In genomic region chrX:126819429-126819828, GRCh38 we compare ENCODE assay signal across 35 cellular contexts. TPM values are rescaled to one million over a fixed set of nuclear protein-coding genes. Genes with fewer than 3 reads are reported as not detected.
"Had no signal": no experiment of that assay in that cellular context is flagged by ENCODE, and none has a peak within 500 bp of the region (broad histone marks: within the 10 kb centered on the region; RNA-seq: fewer than 3 reads in every experiment).

A gene with protein sequence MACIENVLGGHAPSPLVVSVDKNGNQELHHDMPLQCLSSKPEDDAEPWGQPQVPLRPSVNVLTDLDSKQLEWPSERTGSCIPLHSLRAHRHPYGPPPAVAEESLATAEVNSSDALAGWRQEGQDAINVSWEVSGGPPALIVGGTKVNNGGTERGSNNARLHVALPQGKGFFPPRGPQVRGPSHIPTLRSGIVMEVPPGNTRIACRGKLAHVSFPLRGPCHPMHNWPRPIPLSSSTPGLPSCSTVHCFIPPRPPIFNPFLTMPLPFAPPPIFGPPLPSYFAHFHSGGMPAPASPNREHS (plus strand): TSS chrX:126819729. CDS start chrX:126819844, 115 bp downstream.

- H3K36me3 ChIP-seq: gastrocnemius medialis, ovary, right lobe of liver, spleen, tibial artery had no signal

- H2AFZ ChIP-seq: hepatocyte had no signal

- H3K27ac ChIP-seq: epithelial cell of prostate, gastrocnemius medialis, hepatocyte, ovary, right lobe of liver, testis, tibial artery had no signal

- H3K27me3 Mint-ChIP-seq: dendritic cell treated with granulocyte-macrophage colony-stimulating factor and Interleukin-4, amounts not matched to agents 40 ng/mL and 50 ng/mL, for 4 days; naive B cell; natural killer cell treated with Interleukin-12 subunit alpha and Interleukin-12 subunit beta and Interleukin-15 and Interleukin-18, amount 100 ng/mL, for 72 hours; stimulated activated memory B cell treated with anti-CD40 and anti-IgM and Interleukin-4, amounts not matched to agents 10 μg/mL and 1 μg/mL and 100 μg/mL, for 72 hours; type B pancreatic cell had no signal

- H3K4me3 ChIP-seq: gastrocnemius medialis, hepatocyte, mucosa of descending colon, ovary, right lobe of liver, spleen, testis, tibial artery had no signal

- H3K9me3 Mint-ChIP-seq: dendritic cell treated with granulocyte-macrophage colony-stimulating factor and Interleukin-4, amounts not matched to agents 40 ng/mL and 50 ng/mL, for 4 days; natural killer cell treated with Interleukin-12 subunit alpha and Interleukin-12 subunit beta and Interleukin-15 and Interleukin-18, amount 100 ng/mL, for 72 hours; stimulated activated memory B cell treated with anti-CD40 and anti-IgM and Interleukin-4, amounts not matched to agents 10 μg/mL and 1 μg/mL and 100 μg/mL, for 72 hours; type B pancreatic cell had no signal

- H3K27me3 ChIP-seq: gastrocnemius medialis, hepatocyte, ovary, right lobe of liver, spleen, testis, tibial artery had no signal

- DNase-seq: cerebellar nuclear complex; effector CD8-positive, alpha-beta T cell; endodermal cell; foreskin fibroblast; gastrocnemius medialis; head of caudate nucleus; kidney; mesenchymal stem cell; mucosa of descending colon; naive B cell; occipital lobe; ovary; posterior cingulate gyrus; retina; right lobe of liver; spleen; stimulated activated CD4-positive, alpha-beta T cell treated with anti-CD3 and anti-CD28 coated beads, Interleukin-4, amount 100 ng/mL, for 4 hours; stimulated activated naive CD8-positive, alpha-beta T cell treated with anti-CD3 and anti-CD28 coated beads, Interleukin-15, Interleukin-2, amounts not matched to agents 100 U/mL and 50 U/mL, for 24 hours; substantia nigra; testis; tibial artery had no signal

- H3K4me1 Mint-ChIP-seq: endodermal cell; naive B cell; stimulated activated memory B cell treated with anti-CD40 and anti-IgM and Interleukin-4, amounts not matched to agents 10 μg/mL and 1 μg/mL and 100 μg/mL, for 72 hours had no signal

- H3K27ac Mint-ChIP-seq: dendritic cell treated with granulocyte-macrophage colony-stimulating factor and Interleukin-4, amounts not matched to agents 40 ng/mL and 50 ng/mL, for 4 days; endodermal cell; mesothelial cell of epicardium; natural killer cell treated with Interleukin-12 subunit alpha and Interleukin-12 subunit beta and Interleukin-15 and Interleukin-18, amount 100 ng/mL, for 72 hours; stimulated activated memory B cell treated with anti-CD40 and anti-IgM and Interleukin-4, amounts not matched to agents 10 μg/mL and 1 μg/mL and 100 μg/mL, for 72 hours; type B pancreatic cell had no signal

- H3K4me3 Mint-ChIP-seq: dendritic cell treated with granulocyte-macrophage colony-stimulating factor and Interleukin-4, amounts not matched to agents 40 ng/mL and 50 ng/mL, for 4 days; endodermal cell; mesothelial cell of epicardium; naive B cell; natural killer cell treated with Interleukin-12 subunit alpha and Interleukin-12 subunit beta and Interleukin-15 and Interleukin-18, amount 100 ng/mL, for 72 hours; stimulated activated memory B cell treated with anti-CD40 and anti-IgM and Interleukin-4, amounts not matched to agents 10 μg/mL and 1 μg/mL and 100 μg/mL, for 72 hours; type B pancreatic cell had no signal

- H3K36me3 Mint-ChIP-seq: mesothelial cell of epicardium; naive B cell; natural killer cell treated with Interleukin-12 subunit alpha and Interleukin-12 subunit beta and Interleukin-15 and Interleukin-18, amount 100 ng/mL, for 72 hours; stimulated activated memory B cell treated with anti-CD40 and anti-IgM and Interleukin-4, amounts not matched to agents 10 μg/mL and 1 μg/mL and 100 μg/mL, for 72 hours; type B pancreatic cell had no signal

- H3K79me2 ChIP-seq: hepatocyte had no signal

- H3K4me1 ChIP-seq: gastrocnemius medialis, right lobe of liver, spleen, testis, tibial artery had no signal

- ATAC-seq: esophagus mucosa; gastrocnemius medialis; left lobe of liver; mucosa of descending colon; natural killer cell treated with Interleukin-12 subunit alpha and Interleukin-12 subunit beta and Interleukin-15 and Interleukin-18, amount 100 ng/mL, for 72 hours; right lobe of liver; stimulated activated memory B cell treated with anti-CD40 and anti-IgM and Interleukin-4, amounts not matched to agents 10 μg/mL and 1 μg/mL and 100 μg/mL, for 72 hours; stimulated activated naive CD8-positive, alpha-beta T cell treated with anti-CD3 and anti-CD28 coated beads, Interleukin-15, Interleukin-2, amounts not matched to agents 100 U/mL and 50 U/mL, for 24 hours had no signal

- H3K9me3 ChIP-seq: gastrocnemius medialis, mucosa of descending colon, ovary, right lobe of liver, spleen, testis, tibial artery had no signal

- H3K4me2 ChIP-seq: hepatocyte had no signal

RNA-seq across cellular contexts. Expression of the gene that starts here (rescaled TPM):
- total RNA-seq: endodermal cell; esophagus mucosa; glomerular endothelial cell; hepatocyte; kidney; left lobe of liver; lower leg skin; lung microvascular endothelial cell; mesothelial cell of epicardium; mucosa of descending colon; natural killer cell treated with Interleukin-12 subunit alpha and Interleukin-12 subunit beta and Interleukin-15 and Interleukin-18, amount 100 ng/mL, for 72 hours; occipital lobe; pulmonary artery endothelial cell; right lobe of liver; testis had no signal
- polyA plus RNA-seq: hepatocyte, ovary, urinary bladder had no signal
